Comparison of ENCODE assay signal across 8 cellular contexts in genomic region chr7:141737836-141738591, GRCh38. TPM values are rescaled to one million over a fixed set of nuclear protein-coding genes. Genes with fewer than 3 reads are reported as not detected.
DNase-seq lines count a peak whose midpoint lies in the region; ATAC-seq and TF ChIP-seq lines count a peak whose summit lies in the region.

Gene SSBP1, plus strand, starts transcription at chr7:141738358. Its CDS starts 809 bp downstream, at chr7:141739167.

- DNase-seq in CD1c-positive myeloid dendritic cell (ENCODE audit: extremely low spot score) (peak; percentile 98), NCI-H774 (lab: John Stamatoyannopoulos, UW) (peak; percentile 96), dorsolateral prefrontal cortex (peak; percentile 77 to 93 (median 90)), right lobe of liver (peak; percentile 87 to 92 (median 90))
- peak; percentile 89 to 92 for DNase-seq in activated CD4-positive, alpha-beta T cell treated with anti-CD3 and anti-CD28 coated beads, Interleukin-2, amount 50 U/mL, for 48 hours
- DNase-seq in stimulated activated CD4-positive, alpha-beta T cell treated with anti-CD3 and anti-CD28 coated beads, Interleukin-4, amount 100 ng/mL, for 48 hours (ENCODE audit: low read depth in 2 of 2) = peak; percentile 78 to 86

- peaks cover 0 to 21% (median 6%) of the 10 kb centered on the region in 4 donors for H3K4me1 ChIP-seq in right lobe of liver

- peak; percentile 55 for TF ChIP-seq POLR2A in right lobe of liver (IDR thresholded peaks at IDR 0.05)

- H3K4me3 ChIP-seq in dorsolateral prefrontal cortex (peak within 1 kb of the TSS; percentile 57 to 96 (median 81)), right lobe of liver (peak within 1 kb of the TSS; percentile 75 to 82 (median 80))

- TF ChIP-seq CTCF in dorsolateral prefrontal cortex (IDR thresholded peaks at IDR 0.05 in 54 of 56, conservative IDR thresholded peaks at IDR 0.05 in 2 of 56; ENCODE audit: low read depth in 1 of 56, partially characterized antibody in 56 of 56) (peak; percentile 70 to 94 (median 85)), right lobe of liver (IDR thresholded peaks at IDR 0.05) (peak; percentile 68 to 85 (median 78))

- peaks cover 0 to 29% (median 10%) of the 10 kb centered on the region in 4 donors for H3K36me3 ChIP-seq in right lobe of liver

- no peaks in the 10 kb centered on the region for H3K9me3 ChIP-seq in right lobe of liver

- intact Hi-C loops in dorsolateral prefrontal cortex (cut with DNase I) (loop anchor here (2.0 to 10.0 kb wide), 6 partner anchors 36 to 183 kb away; partner anchors contain the start of genes AGK (in 2 of the 2) and DENND11 (in 1 of the 2)), right lobe of liver (cut with DNase I) (no loop called here)

- ATAC-seq in GM19372 (IDR thresholded peaks at IDR 0.05; ENCODE audit: low read depth, unreplicated experiment) = peak; percentile 80
- peak; percentile 87 for ATAC-seq in HG03565 (IDR thresholded peaks at IDR 0.05; ENCODE audit: unreplicated experiment)
- ATAC-seq in right lobe of liver = peak; percentile 96 to 98 (median 96)

- H3K27me3 ChIP-seq in dorsolateral prefrontal cortex (no peaks in the 10 kb centered on the region), right lobe of liver (no peaks in the 10 kb centered on the region)

- WGBS in right lobe of liver (ENCODE audit: insufficient coverage, low coverage, low lambda C conversion rate, missing lambda C conversion rate) = 1% methylated on average over 32 of the region's 46 CpGs

- peak within 1 kb of the TSS; percentile 5 to 90 (median 80) for H3K27ac ChIP-seq in dorsolateral prefrontal cortex
- peak within 1 kb of the TSS; percentile 55 to 87 (median 85) for H3K27ac ChIP-seq in right lobe of liver

RNA-seq across cellular contexts. Expression of gene SSBP1, which starts in this region (rescaled TPM):
- 10 to 100 TPM; 49.9 to 96.9 (median 80.2) TPM for total RNA-seq in dorsolateral prefrontal cortex
- total RNA-seq in right lobe of liver = 100 to 1,000 TPM in 1 of 6 experiments, 10 to 100 TPM in 5; 38.6 to 115 (median 48.8) TPM

Comparison
In these comparisons a context has a peak if more than half of its experiments do, and no peak if none do; other contexts are left out.
1. Peak in every context shown above with its lines: DNase-seq, ATAC-seq, H3K4me3 ChIP-seq and H3K27ac ChIP-seq.
2. intact Hi-C loops: an anchor here in dorsolateral prefrontal cortex (2.0 to 10.0 kb wide); none called in right lobe of liver.